In genomic region chr13:113843063-113843654, GRCh38 we compare ENCODE assay signal across 17 cellular contexts.
"Had no signal": no experiment of that assay in that cellular context is flagged by ENCODE, and none has a peak within 500 bp of the region (broad histone marks: within the 10 kb centered on the region; RNA-seq: fewer than 3 reads in every experiment).

No MANE protein-coding gene starts in this region.

- ATAC-seq: activated CD4-positive, alpha-beta T cell treated with anti-CD3 and anti-CD28 coated beads for 36 hours; activated CD8-positive, alpha-beta T cell treated with anti-CD3 and anti-CD28 coated beads for 36 hours; activated naive CD4-positive, alpha-beta T cell treated with anti-CD3 and anti-CD28 coated beads, Interleukin-2, amount 50 U/mL, for 72 hours; activated T-cell treated with anti-CD3 and anti-CD28 coated beads, Interleukin-2, amount 50 U/mL, for 4 hours; left colon; natural killer cell had no signal

- DNase-seq: activated CD4-positive, alpha-beta T cell treated with anti-CD3 and anti-CD28 coated beads for 36 hours; activated CD8-positive, alpha-beta T cell treated with anti-CD3 and anti-CD28 coated beads for 36 hours; activated gamma-delta T cell; activated T-cell treated with anti-CD3 and anti-CD28 coated beads, Interleukin-2, amount 50 U/mL, for 4 hours; central memory CD4-positive, alpha-beta T cell; foreskin fibroblast; glutamatergic neuron; natural killer cell; nucleus accumbens; stimulated activated CD4-positive, alpha-beta T cell treated with anti-CD3 and anti-CD28 coated beads, Interleukin-4, amount 100 ng/mL, for 24 hours; stimulated activated naive CD4-positive, alpha-beta T cell treated with Interleukin-2 at 50 U/mL for 16 hours; substantia nigra had no signal

- H3K4me3 ChIP-seq: coronary artery, SK-N-MC, skin epidermis had no signal

- H3K27ac ChIP-seq: coronary artery, SK-N-MC had no signal
